Comparison of ENCODE assay signal across 1 cellular context in genomic region chr2:18630941-18631340, GRCh38.
TF ChIP-seq lines count a peak whose summit lies in the region.

No MANE protein-coding gene starts in this region.

TF ChIP-seq in IMR-90, 13 proteins besides CTCF, POLR2A, EP300 and RAD21 (continued from another document):
- TF ChIP-seq ELK1 (IDR thresholded peaks at IDR 0.05; ENCODE audit: borderline replicate concordance, low read depth, low read length) (no peak), MXI1 (IDR thresholded peaks at IDR 0.05; ENCODE audit: borderline replicate concordance, low read depth, low read length) (no peak), CEBPB (IDR thresholded peaks at IDR 0.05; ENCODE audit: low read depth, low read length) (no peak)
